In genomic region chr4:81566076-81566663, GRCh38 we compare ENCODE assay signal across 13 cellular contexts.
DNase-seq lines count a peak whose midpoint lies in the region; ATAC-seq and TF ChIP-seq lines count a peak whose summit lies in the region.
"Had no signal": no experiment of that assay in that cellular context is flagged by ENCODE, and none has a peak within 500 bp of the region (broad histone marks: within the 10 kb centered on the region; RNA-seq: fewer than 3 reads in every experiment).

No MANE protein-coding gene starts in this region.

- POLR2A ChIA-PET in activated CD4-positive, alpha-beta T cell treated with anti-CD3 and anti-CD28 coated beads, Interleukin-2, amount 10 ng/mL, durations not matched to agents 7 days and 5 days (lab: Charles Lee): no interaction called here

- intact Hi-C loops in activated naive CD4-positive, alpha-beta T cell treated with anti-CD3 and anti-CD28 coated beads for 36 hours (cut with micrococcal nuclease): no loop called here
- intact Hi-C loops in heart left ventricle (cut with DNase I) (loop anchor here in 1 of 10 donors (10.0 kb wide), 1 partner anchor 91 kb away; the partner anchor contains the start of gene RASGEF1B), aorta (cut with DNase I) (no loop called here)

- no peak overlapping the region for H3K9ac ChIP-seq in neuronal stem cell (ENCODE audit: low read depth, low read length, poor library complexity)

- peaks cover 11% of the 10 kb centered on the region for H3K4me1 Mint-ChIP-seq in activated naive CD4-positive, alpha-beta T cell treated with anti-CD3 and anti-CD28 coated beads for 36 hours (ENCODE audit: low read depth)
- H3K4me1 Mint-ChIP-seq in activated CD4-positive, alpha-beta T cell treated with anti-CD3 and anti-CD28 coated beads, Interleukin-2, amount 10 ng/mL, durations not matched to agents 7 days and 5 days: peaks cover 13% of the 10 kb centered on the region

- H3K4me3 ChIP-seq in heart left ventricle: peak overlapping the region in 9 of 12 donors; percentile 28 to 47 (median 35)
- no peak overlapping the region for H3K4me3 ChIP-seq in neuronal stem cell (ENCODE audit: low read length in 2 of 2)
- no peak overlapping the region for H3K4me3 ChIP-seq in aorta (ENCODE audit: low read length in 2 of 2)
- H3K4me3 ChIP-seq: body of pancreas had no signal

- no peaks in the 10 kb centered on the region for H3K79me1 ChIP-seq in neuronal stem cell (ENCODE audit: low read depth, low read length)

- CTCF ChIA-PET in activated naive CD4-positive, alpha-beta T cell treated with anti-CD3 and anti-CD28 coated beads for 36 hours (lab: Charles Lee): no interaction called here
- CTCF ChIA-PET in activated CD4-positive, alpha-beta T cell treated with anti-CD3 and anti-CD28 coated beads, Interleukin-2, amount 10 ng/mL, durations not matched to agents 7 days and 5 days (lab: Charles Lee): no interaction called here

- H3K27ac ChIP-seq in heart left ventricle (peak overlapping the region; percentile 51 to 91 (median 75)), neuronal stem cell (replicated peaks; ENCODE audit: low read length) (no peak overlapping the region), aorta (ENCODE audit: low read depth in 1 of 2, low read length in 2 of 2) (peak overlapping the region in 1 of 2 donors; percentile 80)

- no peak overlapping the region for H3K14ac ChIP-seq in neuronal stem cell (ENCODE audit: low read length)

- H2AFZ ChIP-seq in neuronal stem cell (ENCODE audit: low read length): peak overlapping the region; percentile 77

- no peak for ATAC-seq in activated naive CD4-positive, alpha-beta T cell treated with anti-CD3 and anti-CD28 coated beads, Interleukin-2, amount 50 U/mL, for 72 hours
- peak; percentile 40 to 73 (median 56) for ATAC-seq in heart left ventricle
- peak; percentile 72 for ATAC-seq in aorta (ENCODE audit: low FRiP score)
- ATAC-seq: T-helper 17 cell had no signal

- no peak overlapping the region for H3K4ac ChIP-seq in neuronal stem cell (ENCODE audit: low read length)

- no peak overlapping the region for H2BK15ac ChIP-seq in neuronal stem cell (ENCODE audit: low read length)

- H3K4me1 ChIP-seq in heart left ventricle: peaks cover 0 to 36% (median 8%) of the 10 kb centered on the region in 12 donors
- peaks cover 0 to 7% of the 10 kb centered on the region in 2 donors for H3K4me1 ChIP-seq in neuronal stem cell (ENCODE audit: control insufficient read depth in 2 of 2, insufficient read depth in 1 of 2, low read depth in 1 of 2, low read length in 2 of 2)
- H3K4me1 ChIP-seq in aorta (ENCODE audit: control insufficient read depth in 1 of 2, insufficient read depth in 2 of 2, low read length in 2 of 2): peaks cover 0 to 5% of the 10 kb centered on the region in 2 donors

- H2BK12ac ChIP-seq in neuronal stem cell (ENCODE audit: low read length): no peak overlapping the region

- no peaks in the 10 kb centered on the region for H3K27me3 ChIP-seq in heart left ventricle
- H3K27me3 ChIP-seq in neuronal stem cell (ENCODE audit: control insufficient read depth in 3 of 3, insufficient read depth in 3 of 3, low read depth in 1 of 3, low read length in 3 of 3): no peaks in the 10 kb centered on the region
- H3K27me3 ChIP-seq in aorta (ENCODE audit: control insufficient read depth in 1 of 2, insufficient read depth in 2 of 2, low read length in 1 of 2): no peaks in the 10 kb centered on the region
- H3K27me3 ChIP-seq: body of pancreas had no signal

- H3K23ac ChIP-seq in neuronal stem cell (ENCODE audit: low read depth, low read length, poor library complexity): no peak overlapping the region

- no peak overlapping the region for H4K8ac ChIP-seq in neuronal stem cell (ENCODE audit: low read depth, low read length)

- H3K27me3 Mint-ChIP-seq in activated naive CD4-positive, alpha-beta T cell treated with anti-CD3 and anti-CD28 coated beads for 36 hours (ENCODE audit: low read depth): no peaks in the 10 kb centered on the region
- no peaks in the 10 kb centered on the region for H3K27me3 Mint-ChIP-seq in activated CD4-positive, alpha-beta T cell treated with anti-CD3 and anti-CD28 coated beads, Interleukin-2, amount 10 ng/mL, durations not matched to agents 7 days and 5 days
- H3K27me3 Mint-ChIP-seq: T-helper 17 cell had no signal

- H3K36me3 ChIP-seq in heart left ventricle (no peaks in the 10 kb centered on the region), neuronal stem cell (replicated peaks in 1 of 2; ENCODE audit: control insufficient read depth in 2 of 2, insufficient read depth in 2 of 2, low read length in 2 of 2) (no peaks in the 10 kb centered on the region), aorta (ENCODE audit: control insufficient read depth in 1 of 2, insufficient read depth in 2 of 2, low read length in 1 of 2) (no peaks in the 10 kb centered on the region)

- H4K91ac ChIP-seq in neuronal stem cell (ENCODE audit: low read depth, low read length, poor library complexity): no peak overlapping the region

- no peak for DNase-seq in activated naive CD4-positive, alpha-beta T cell treated with anti-CD3 and anti-CD28 coated beads for 36 hours
- DNase-seq in activated naive CD4-positive, alpha-beta T cell treated with anti-CD3 and anti-CD28 coated beads, Interleukin-2, amount 50 U/mL, for 72 hours (ENCODE audit: low spot score in 2 of 2): no peak
- peak in 2 of 5 donors; percentile 12 to 33 for DNase-seq in heart left ventricle
- DNase-seq in neuronal stem cell (ENCODE audit: low spot score): no peak
- DNase-seq in aorta: peak in 1 of 2 donors; percentile 51
- no peak for DNase-seq in activated CD4-positive, alpha-beta T cell treated with anti-CD3 and anti-CD28 coated beads, Interleukin-2, amount 10 ng/mL, durations not matched to agents 7 days and 5 days
- no peak for DNase-seq in activated CD4-positive, alpha-beta T cell treated with anti-CD3 and anti-CD28 coated beads, Interleukin-2, amount 50 U/mL, for 48 hours
- no peak for DNase-seq in activated CD4-positive, alpha-beta T cell treated with anti-CD3 and anti-CD28 coated beads for 1 hour
- DNase-seq: 8988T; NCI-H1417 treated with DMSO at 0.1 percent for 48 hours; stimulated activated CD4-positive, alpha-beta T cell treated with anti-CD3 and anti-CD28 coated beads, Interleukin-1b, Interleukin-23, amount 100 ng/mL, for 48 hours; T-helper 17 cell had no signal

- no peaks in the 10 kb centered on the region for H3K36me3 Mint-ChIP-seq in activated naive CD4-positive, alpha-beta T cell treated with anti-CD3 and anti-CD28 coated beads for 36 hours (ENCODE audit: low read depth)
- no peaks in the 10 kb centered on the region for H3K36me3 Mint-ChIP-seq in activated naive CD4-positive, alpha-beta T cell treated with anti-CD3 and anti-CD28 coated beads, Interleukin-2, amount 50 U/mL, for 72 hours
- no peaks in the 10 kb centered on the region for H3K36me3 Mint-ChIP-seq in activated CD4-positive, alpha-beta T cell treated with anti-CD3 and anti-CD28 coated beads, Interleukin-2, amount 10 ng/mL, durations not matched to agents 7 days and 5 days (ENCODE audit: low read depth)

- no peaks in the 10 kb centered on the region for H3K9me3 ChIP-seq in heart left ventricle
- no peaks in the 10 kb centered on the region for H3K9me3 ChIP-seq in neuronal stem cell (replicated peaks in 1 of 2; ENCODE audit: control insufficient read depth in 2 of 2, insufficient read depth in 1 of 2, low read depth in 1 of 2, low read length in 2 of 2)
- H3K9me3 ChIP-seq in aorta (ENCODE audit: control insufficient read depth, low read length): no peaks in the 10 kb centered on the region
- H3K9me3 ChIP-seq: body of pancreas had no signal

- no peak overlapping the region for H3K18ac ChIP-seq in neuronal stem cell (ENCODE audit: low read length)

- TF ChIP-seq POLR2A in heart left ventricle (IDR thresholded peaks at IDR 0.05): no peak

- no peak overlapping the region for H3K4me2 ChIP-seq in neuronal stem cell (ENCODE audit: insufficient read depth, low read length, poor library complexity, severe bottlenecking)

- no peak overlapping the region for H2BK120ac ChIP-seq in neuronal stem cell (ENCODE audit: low read depth, low read length)

- no peaks in the 10 kb centered on the region for H3K9me3 Mint-ChIP-seq in activated naive CD4-positive, alpha-beta T cell treated with anti-CD3 and anti-CD28 coated beads for 36 hours
- no peaks in the 10 kb centered on the region for H3K9me3 Mint-ChIP-seq in activated naive CD4-positive, alpha-beta T cell treated with anti-CD3 and anti-CD28 coated beads, Interleukin-2, amount 50 U/mL, for 72 hours
- peaks cover 2% of the 10 kb centered on the region for H3K9me3 Mint-ChIP-seq in activated CD4-positive, alpha-beta T cell treated with anti-CD3 and anti-CD28 coated beads, Interleukin-2, amount 10 ng/mL, durations not matched to agents 7 days and 5 days

- no peak for TF ChIP-seq CTCF in heart left ventricle (IDR thresholded peaks at IDR 0.05)

- H3K4me3 Mint-ChIP-seq in activated naive CD4-positive, alpha-beta T cell treated with anti-CD3 and anti-CD28 coated beads for 36 hours: no peak overlapping the region
- H3K4me3 Mint-ChIP-seq in activated CD4-positive, alpha-beta T cell treated with anti-CD3 and anti-CD28 coated beads, Interleukin-2, amount 10 ng/mL, durations not matched to agents 7 days and 5 days: no peak overlapping the region
- H3K4me3 Mint-ChIP-seq: T-helper 17 cell had no signal

- peak overlapping the region; percentile 21 for H3K27ac Mint-ChIP-seq in activated naive CD4-positive, alpha-beta T cell treated with anti-CD3 and anti-CD28 coated beads for 36 hours
- H3K27ac Mint-ChIP-seq in activated naive CD4-positive, alpha-beta T cell treated with anti-CD3 and anti-CD28 coated beads, Interleukin-2, amount 50 U/mL, for 72 hours: no peak overlapping the region
- no peak overlapping the region for H3K27ac Mint-ChIP-seq in activated CD4-positive, alpha-beta T cell treated with anti-CD3 and anti-CD28 coated beads, Interleukin-2, amount 10 ng/mL, durations not matched to agents 7 days and 5 days
- H3K27ac Mint-ChIP-seq: T-helper 17 cell had no signal

- no peak overlapping the region for H2BK5ac ChIP-seq in neuronal stem cell (ENCODE audit: low read length)

- H2AK5ac ChIP-seq in neuronal stem cell (ENCODE audit: low read depth, low read length): no peak overlapping the region

- WGBS in heart left ventricle, 4 donors: 43 to 52% (median 47%) methylated on average over 5 of the region's 5 CpGs
- no CpG with 5 or more reads among the region's 5 CpGs for WGBS in neuronal stem cell (ENCODE audit: extremely low coverage in 2 of 2, insufficient read length in 2 of 2, insufficient replicate concordance in 1 of 2), 2 donors
- WGBS in aorta, 2 donors: 22 to 24% methylated on average over 5 of the region's 5 CpGs

Comparison
In these comparisons a context has a peak if more than half of its experiments do, and no peak if none do; other contexts are left out.
1. ATAC-seq: peak in heart left ventricle (4 of 4) and aorta (single experiment); none in activated naive CD4-positive, alpha-beta T cell treated with anti-CD3 and anti-CD28 coated beads, Interleukin-2, amount 50 U/mL, for 72 hours (0 of 2).
2. H3K4me3 ChIP-seq: peak in heart left ventricle (9 of 12); none in neuronal stem cell (0 of 2) and aorta (0 of 2).